8 cellular contexts compared by ENCODE assay signal in genomic region chr4:143907811-143908210, GRCh38. TPM values are rescaled to one million over a fixed set of nuclear protein-coding genes. Genes with fewer than 3 reads are reported as not detected.
DNase-seq lines count a peak whose midpoint lies in the region; ATAC-seq, FAIRE-seq and TF ChIP-seq lines count a peak whose summit lies in the region.
"Not testable (repeated sequence)": the region's sequence is repeated elsewhere in the genome, so short reads cannot be mapped to it uniquely, and the experiment has no call there.

No MANE protein-coding gene starts in this region.

- DNase-seq in A549 (ENCODE audit: low read depth in 1 of 2, low spot score in 1 of 2): peak in 1 of 2 experiments; percentile 10
- not testable (repeated sequence) for DNase-seq in GM12892 (ENCODE audit: insufficient read length); natural killer cell
- DNase-seq in NCI-H460 (ENCODE audit: extremely low read depth, low read depth): peak; percentile 20
- peak; percentile 48 for DNase-seq in activated CD8-positive, alpha-beta memory T cell treated with anti-CD3 and anti-CD28 coated beads, Interleukin-2, amount 10 ng/mL, durations not matched to agents 7 days and 5 days
- peak; percentile 14 for DNase-seq in fibroblast of mammary gland (ENCODE audit: low read depth)

- peaks cover 24% of the 10 kb centered on the region for H3K4me1 Mint-ChIP-seq in activated CD8-positive, alpha-beta memory T cell treated with anti-CD3 and anti-CD28 coated beads, Interleukin-2, amount 10 ng/mL, durations not matched to agents 7 days and 5 days
- H3K4me1 Mint-ChIP-seq in natural killer cell: peaks cover 19 to 33% of the 10 kb centered on the region in 2 donors

- 1% methylated on average over 3 of the region's 3 CpGs for WGBS in A549 (ENCODE audit: missing lambda C conversion rate)

- H3K36me3 Mint-ChIP-seq in activated CD8-positive, alpha-beta memory T cell treated with anti-CD3 and anti-CD28 coated beads, Interleukin-2, amount 10 ng/mL, durations not matched to agents 7 days and 5 days; natural killer cell: not testable (repeated sequence)

- POLR2A ChIA-PET in A549 (lab: Yijun Ruan, JAX): not testable (repeated sequence)

- H3K27ac ChIP-seq in A549: not testable (repeated sequence)

- not testable (repeated sequence) for TF ChIP-seq EP300 in A549 (IDR thresholded peaks at IDR 0.05)

- H3K9me3 Mint-ChIP-seq in activated CD8-positive, alpha-beta memory T cell treated with anti-CD3 and anti-CD28 coated beads, Interleukin-2, amount 10 ng/mL, durations not matched to agents 7 days and 5 days (ENCODE audit: low read depth); natural killer cell: not testable (repeated sequence)

- TF ChIP-seq CTCF in A549 (IDR thresholded peaks at IDR 0.05) (peak; percentile 9; the same call in 1 of the 3 replicates), fibroblast of mammary gland (conservative IDR thresholded peaks at IDR 0.05; ENCODE audit: control insufficient read depth, insufficient read depth, low read depth, low read length) (peak; percentile 39), natural killer cell (IDR thresholded peaks at IDR 0.05) (peak; percentile 30)

- peak in 1 of 2 experiments; percentile 18; a peak in 1 of 5 replicates for TF ChIP-seq RAD21 in A549 (conservative IDR thresholded peaks at IDR 0.05 in 1 of 2, IDR thresholded peaks at IDR 0.05 in 1 of 2)

- intact Hi-C loops in natural killer cell (cut with micrococcal nuclease): not testable (repeated sequence)

- H3K4me2 ChIP-seq in A549: not testable (repeated sequence)

- not testable (repeated sequence) for H3K4me3 ChIP-seq in A549; fibroblast of mammary gland (ENCODE audit: control insufficient read depth, low read depth, low read length)

- FAIRE-seq in A549 (lab: Jason Lieb, UNC): not testable (repeated sequence)
- FAIRE-seq in GM12892 (lab: Jason Lieb, UNC): peak; percentile 76

- ATAC-seq in A549 (peak in 1 of 2 experiments; percentile 74; a peak in 3 of 6 replicates), GM21737 (IDR thresholded peaks at IDR 0.05; ENCODE audit: unreplicated experiment) (peak; percentile 55), HG03354 (IDR thresholded peaks at IDR 0.05; ENCODE audit: poor library complexity, severe bottlenecking, unreplicated experiment) (peak; percentile 68), natural killer cell (peak; percentile 75 to 77 (median 75))
- peak; percentile 60 for ATAC-seq in activated CD8-positive, alpha-beta memory T cell treated with anti-CD3 and anti-CD28 coated beads, Interleukin-2, amount 10 ng/mL, durations not matched to agents 7 days and 5 days

- H3K9me3 ChIP-seq in A549: not testable (repeated sequence)

- H3K27me3 Mint-ChIP-seq in activated CD8-positive, alpha-beta memory T cell treated with anti-CD3 and anti-CD28 coated beads, Interleukin-2, amount 10 ng/mL, durations not matched to agents 7 days and 5 days; natural killer cell (ENCODE audit: low read depth in 2 of 2): not testable (repeated sequence)

- H3K4me1 ChIP-seq in A549: not testable (repeated sequence)

- not testable (repeated sequence) for H3K4me3 Mint-ChIP-seq in activated CD8-positive, alpha-beta memory T cell treated with anti-CD3 and anti-CD28 coated beads, Interleukin-2, amount 10 ng/mL, durations not matched to agents 7 days and 5 days
- H3K4me3 Mint-ChIP-seq in natural killer cell: peak overlapping the region; percentile 30

- CTCF ChIA-PET in A549 (lab: Yijun Ruan, JAX): not testable (repeated sequence)
- CTCF ChIA-PET in activated CD8-positive, alpha-beta memory T cell treated with anti-CD3 and anti-CD28 coated beads, Interleukin-2, amount 10 ng/mL, durations not matched to agents 7 days and 5 days (lab: Charles Lee): interaction anchor here (0.9 to 1.0 kb wide), 2 partner anchors 133 to 348 kb away, joined by 3 to 5 read pairs; no protein-coding TSS in a partner anchor

- not testable (repeated sequence) for H3K27ac Mint-ChIP-seq in activated CD8-positive, alpha-beta memory T cell treated with anti-CD3 and anti-CD28 coated beads, Interleukin-2, amount 10 ng/mL, durations not matched to agents 7 days and 5 days; natural killer cell

- TF ChIP-seq POLR2A in A549 (IDR thresholded peaks at IDR 0.05; ENCODE audit: low read length); GM12892 (IDR thresholded peaks at IDR 0.05; ENCODE audit: low read depth, low read length): not testable (repeated sequence)

RNA-seq across cellular contexts. Expression of gene GYPE, which starts 2.5 kb away (rescaled TPM):
- polyA plus RNA-seq in A549 (2011; rRNA removed) (not detected in 2 replicates), A549 (2017; fragmentation: RNase III; extraction: RNeasy Plus Mini Kit Qiagen cat#74134 plus additional on column Dnase treatment) (not detected in 3 replicates)
- polyA plus RNA-seq in A549 (2012; cell fraction: cytosol; rRNA removed): not detected in 2 replicates
- polyA plus RNA-seq in A549 (2012; cell fraction: nucleus; rRNA removed): not detected in 2 replicates
- polyA minus RNA-seq in A549 (2011; rRNA and poly(A)+ RNA removed): not detected in 2 replicates
- 2.9 TPM for polyA plus RNA-seq in GM12892 (2012; ENCODE audit: missing spikeins)
- 1.3 and 2.3 TPM in 2 replicates for total RNA-seq in NCI-H460 (2014; rRNA removed; shearing (Covaris generic))
- polyA plus RNA-seq in NCI-H460 (2014; cell fraction: nucleus; rRNA removed): 0.23 and 3.0 TPM in 2 replicates
- 1 to 10 TPM; 1.8 to 4.0 TPM for total RNA-seq in activated CD8-positive, alpha-beta memory T cell treated with anti-CD3 and anti-CD28 coated beads, Interleukin-2, amount 10 ng/mL, durations not matched to agents 7 days and 5 days
- 1 to 10 TPM in 2 of 3 donors, under 1 TPM in 1; 0.31 to 1.3 (median 1.2) TPM for total RNA-seq in natural killer cell
